Comparison of ENCODE assay signal across 33 cellular contexts in the genomic region with DNA sequence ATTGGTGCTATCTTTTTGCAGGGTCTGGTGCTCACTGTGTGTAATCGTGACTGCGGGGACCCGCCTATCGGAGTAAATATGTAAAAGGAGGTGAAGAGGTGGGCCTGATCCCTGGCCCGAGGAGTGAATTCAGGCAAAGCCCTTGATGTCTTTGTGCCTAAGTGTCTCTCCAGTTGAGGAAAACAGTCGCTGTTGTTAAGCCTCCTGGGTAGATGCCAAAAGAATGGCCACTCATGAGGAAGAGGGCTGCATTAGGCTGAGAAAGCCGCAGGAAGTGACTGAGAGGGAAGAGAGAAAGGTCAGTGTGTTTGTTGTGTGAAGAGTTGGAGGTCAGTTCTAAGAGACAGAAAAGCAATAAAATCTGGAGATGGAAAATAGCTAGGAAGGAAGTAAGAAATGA. TPM values are rescaled to one million over a fixed set of nuclear protein-coding genes. Genes with fewer than 3 reads are reported as not detected.
DNase-seq lines count a peak whose midpoint lies in the region; ATAC-seq, FAIRE-seq and TF ChIP-seq lines count a peak whose summit lies in the region.
"Had no signal": no experiment of that assay in that cellular context is flagged by ENCODE, and none has a peak within 500 bp of the region (broad histone marks: within the 10 kb centered on the region; RNA-seq: fewer than 3 reads in every experiment).

No MANE protein-coding gene starts in this region.

- H3K9me3 ChIP-seq in right lobe of liver (no peaks in the 10 kb centered on the region), HepG2 (ENCODE audit: low read length) (no peaks in the 10 kb centered on the region), HAP-1 (no peaks in the 10 kb centered on the region), transverse colon (no peaks in the 10 kb centered on the region)
- H3K9me3 ChIP-seq: adrenal gland, heart right ventricle, neutrophil, psoas muscle, testis had no signal

- no peak for TF ChIP-seq CTCF in right lobe of liver (IDR thresholded peaks at IDR 0.05)
- TF ChIP-seq CTCF in HepG2 (CRISPR knock-in tag; IDR thresholded peaks at IDR 0.05), result no peak
- TF ChIP-seq CTCF in WTC11 (IDR thresholded peaks at IDR 0.05), result no peak
- TF ChIP-seq CTCF in transverse colon (IDR thresholded peaks at IDR 0.05), result no peak

- DNase-seq in right lobe of liver (no peak), HepG2 (ENCODE audit: low spot score) (no peak), WTC11 (ENCODE audit: low spot score) (no peak), medulla oblongata (ENCODE audit: extremely low spot score) (peak; percentile 18), frontal cortex (ENCODE audit: low spot score in 2 of 2) (no peak), HAP-1 (ENCODE audit: low spot score in 2 of 2) (no peak), transverse colon (no peak)
- DNase-seq in activated CD8-positive, alpha-beta memory T cell treated with anti-CD3 and anti-CD28 coated beads for 24 hours, result no peak
- DNase-seq: activated B cell treated with CpG ODN at 0.5 μM for 24 hours; activated naive CD4-positive, alpha-beta T cell treated with Interleukin-2 at 50 U/mL for 16 hours; adrenal gland; CD4-positive, CD25-positive, alpha-beta regulatory T cell; cerebellar nuclear complex; dorsolateral prefrontal cortex; heart right ventricle; mammary epithelial cell; NCI-H1436 treated with DMSO at 0.1 percent for 48 hours; NCI-H524; psoas muscle; SIG-M5; stimulated activated CD4-positive, alpha-beta T cell treated with anti-CD3 and anti-CD28 coated beads, Interleukin-15, amount 100 ng/mL, for 24 hours; stimulated activated naive CD4-positive, alpha-beta T cell treated with Interleukin-2 at 50 U/mL for 16 hours; SW 1271; T1000; testis had no signal

- H3K36me3 Mint-ChIP-seq in WTC11, result no peaks in the 10 kb centered on the region
- H3K36me3 Mint-ChIP-seq: brain; CD4-positive, CD25-positive, alpha-beta regulatory T cell had no signal

- no peak overlapping the region for H3K4me3 Mint-ChIP-seq in WTC11
- H3K4me3 Mint-ChIP-seq: activated B cell treated with CpG ODN at 0.5 μM for 24 hours; CD4-positive, CD25-positive, alpha-beta regulatory T cell had no signal

- no peak for TF ChIP-seq POLR2A in right lobe of liver (IDR thresholded peaks at IDR 0.05)
- no peak for TF ChIP-seq POLR2A in HepG2 (IDR thresholded peaks at IDR 0.05; ENCODE audit: insufficient read depth in 1 of 2, low read depth in 2 of 2, low read length in 2 of 2)
- TF ChIP-seq POLR2A in transverse colon (IDR thresholded peaks at IDR 0.05), result no peak

- H3K27me3 Mint-ChIP-seq in WTC11 (ENCODE audit: low read depth), result no peaks in the 10 kb centered on the region; the same call in 1 of the 2 replicates
- H3K27me3 Mint-ChIP-seq: activated B cell treated with CpG ODN at 0.5 μM for 24 hours had no signal

- H3K79me2 ChIP-seq in HepG2 (ENCODE audit: insufficient read depth, low read length), result no peaks in the 10 kb centered on the region

- H3K4me1 ChIP-seq in right lobe of liver (no peaks in the 10 kb centered on the region), HepG2 (ENCODE audit: insufficient read depth, low read length) (no peaks in the 10 kb centered on the region), HAP-1 (no peaks in the 10 kb centered on the region), transverse colon (no peaks in the 10 kb centered on the region)
- H3K4me1 ChIP-seq: adrenal gland, psoas muscle, testis had no signal

- TF ChIP-seq RAD21 in HepG2 (CRISPR knock-in tag; IDR thresholded peaks at IDR 0.05), result no peak

- in situ Hi-C loops in HepG2 (cut with HindIII; ENCODE audit: extremely low pct_ligation_motif_present, low pct_unique_long_range_greater_than_20kb) (no loop called here), HAP-1 (cut with MboI; ENCODE audit: low sequenced_read_pairs) (no loop called here), transverse colon (cut with MboI; ENCODE audit: low pct_ligation_motif_present in 1 of 4, low pct_unique_long_range_greater_than_20kb in 1 of 4, low sequenced_read_pairs in 3 of 4) (no loop called here)

- no peak overlapping the region for H3K4me2 ChIP-seq in HepG2 (ENCODE audit: low read depth, low read length)

- CTCF ChIA-PET in HepG2 (lab: Yijun Ruan, JAX; ENCODE audit: low intra/inter-chr PET ratio, low total read pairs), result no interaction called here
- CTCF ChIA-PET in WTC11 (lab: Charles Lee), result interaction anchor here (0.7 kb wide), 1 partner anchor 145 kb away, joined by 4 read pairs; no protein-coding TSS in a partner anchor

- intact Hi-C loops in right lobe of liver (cut with DNase I), result loop anchor here in 1 of 2 donors (10.0 kb wide), 1 partner anchor 54 kb away; no protein-coding TSS in a partner anchor
- intact Hi-C loops in HepG2 (cut with micrococcal nuclease; ENCODE audit: unreplicated experiment), result no loop called here
- intact Hi-C loops in transverse colon (cut with DNase I; ENCODE audit: low total_unique reads), result no loop called here

- H4K20me1 ChIP-seq in HepG2 (ENCODE audit: insufficient read depth, low read length), result no peaks in the 10 kb centered on the region

- no peak overlapping the region for H3K27ac ChIP-seq in right lobe of liver
- no peak overlapping the region for H3K27ac ChIP-seq in HepG2 (ENCODE audit: extremely low read length, insufficient read depth, low read length)
- H3K27ac ChIP-seq in transverse colon, result no peak overlapping the region
- H3K27ac ChIP-seq: adrenal gland, dorsolateral prefrontal cortex, heart right ventricle, neutrophil, psoas muscle, testis had no signal

- no peaks in the 10 kb centered on the region for H3K36me3 ChIP-seq in right lobe of liver
- H3K36me3 ChIP-seq in HepG2 (replicated peaks in 1 of 2; ENCODE audit: control insufficient read depth in 1 of 2, insufficient read depth in 2 of 2, low read length in 2 of 2), result no peaks in the 10 kb centered on the region
- no peaks in the 10 kb centered on the region for H3K36me3 ChIP-seq in HAP-1 (replicated peaks)
- H3K36me3 ChIP-seq in transverse colon, result no peaks in the 10 kb centered on the region
- H3K36me3 ChIP-seq: adrenal gland, heart right ventricle, neutrophil had no signal

- no peak overlapping the region for H3K4me3 ChIP-seq in right lobe of liver
- H3K4me3 ChIP-seq in HepG2 (replicated peaks in 1 of 3; ENCODE audit: insufficient read depth in 1 of 3, low read depth in 2 of 3, low read length in 3 of 3), result no peak overlapping the region
- H3K4me3 ChIP-seq in HAP-1, result no peak overlapping the region
- no peak overlapping the region for H3K4me3 ChIP-seq in transverse colon
- H3K4me3 ChIP-seq: adrenal gland, dorsolateral prefrontal cortex, heart right ventricle, psoas muscle, testis had no signal

- POLR2A ChIA-PET in HepG2 (lab: Yijun Ruan, JAX), result no interaction called here
- POLR2A ChIA-PET in WTC11 (lab: Charles Lee), result no interaction called here

- peak overlapping the region; percentile 69 for H3K27ac Mint-ChIP-seq in WTC11
- H3K27ac Mint-ChIP-seq: activated B cell treated with CpG ODN at 0.5 μM for 24 hours; CD4-positive, CD25-positive, alpha-beta regulatory T cell had no signal

- WGBS in right lobe of liver (ENCODE audit: insufficient coverage, low coverage, low lambda C conversion rate, missing lambda C conversion rate), result 31% methylated on average over 7 of the region's 7 CpGs
- 40% methylated on average over 7 of the region's 7 CpGs for WGBS in HepG2 (ENCODE audit: low lambda C conversion rate)
- 68 to 69% methylated on average over 7 of the region's 7 CpGs for WGBS in transverse colon (ENCODE audit: low coverage in 1 of 2), 2 donors

- H3K9ac ChIP-seq in HepG2 (ENCODE audit: insufficient read depth, low read depth, low read length), result no peak overlapping the region

- H2AFZ ChIP-seq in HepG2 (ENCODE audit: low read length), result no peak overlapping the region

- TF ChIP-seq EP300 in HepG2 (IDR thresholded peaks at IDR 0.05; ENCODE audit: low read depth in 2 of 2, low read length in 2 of 2) (no peak), HepG2 (CRISPR knock-in tag; IDR thresholded peaks at IDR 0.05; ENCODE audit: borderline replicate concordance) (no peak), transverse colon (IDR thresholded peaks at IDR 0.05; ENCODE audit: low read depth) (no peak)

- H3K27me3 ChIP-seq in right lobe of liver, result no peaks in the 10 kb centered on the region
- H3K27me3 ChIP-seq in HepG2 (ENCODE audit: control insufficient read depth in 1 of 2, insufficient read depth in 2 of 2, low read length in 2 of 2), result peaks cover 1 to 24% of the 10 kb centered on the region in 2 experiments; a peak in 3 of 5 replicates
- H3K27me3 ChIP-seq in HAP-1 (ENCODE audit: low read depth), result peaks cover 6% of the 10 kb centered on the region
- H3K27me3 ChIP-seq in transverse colon, result no peaks in the 10 kb centered on the region
- H3K27me3 ChIP-seq: heart right ventricle, testis had no signal

- FAIRE-seq in HepG2 (lab: Jason Lieb, UNC), result no peak
- no peak for FAIRE-seq in frontal cortex (lab: Jason Lieb, UNC)
- FAIRE-seq: A204.1, D721Med, RCC 7860 had no signal

- ATAC-seq in right lobe of liver (peak; percentile 23 to 61 (median 44)), HepG2 (no peak), WTC11 (peak; percentile 62)
- ATAC-seq: heart right ventricle, psoas muscle had no signal

- H3K4me1 Mint-ChIP-seq in WTC11, result peaks cover 38% of the 10 kb centered on the region
- H3K4me1 Mint-ChIP-seq: CD4-positive, CD25-positive, alpha-beta regulatory T cell had no signal

- no peaks in the 10 kb centered on the region for H3K9me3 Mint-ChIP-seq in WTC11
- H3K9me3 Mint-ChIP-seq: activated B cell treated with CpG ODN at 0.5 μM for 24 hours; brain; CD4-positive, CD25-positive, alpha-beta regulatory T cell had no signal

- no TSS peak for BruUV-seq in HepG2 (replicated peaks; lab: Mats Ljungman, UMichigan)

RNA-seq across cellular contexts. Expression of a gene that starts 35.9 kb away (rescaled TPM):
- total RNA-seq in right lobe of liver, result under 1 TPM in 2 of 6 experiments, not detected in 4; 0.27 to 0.71 TPM
- total RNA-seq in HepG2 (2016; rRNA removed; fragmentation: Illumina TruSeq; extraction: Trizol), result 15.8 and 20.9 TPM in 2 replicates
- total RNA-seq in HepG2 (2016; cell fraction: cytosol; rRNA removed; fragmentation: Illumina TruSeq; extraction: Trizol; ENCODE audit: low read depth), result 4.8 and 6.0 TPM in 2 replicates
- 14.6 and 19.9 TPM in 2 replicates for total RNA-seq in HepG2 (2016; cell fraction: insoluble cytoplasmic fraction; rRNA removed; fragmentation: Illumina TruSeq; extraction: Trizol)
- 15.0 and 15.8 TPM in 2 replicates for total RNA-seq in HepG2 (2016; cell fraction: membrane; rRNA removed; fragmentation: Illumina TruSeq; extraction: Trizol)
- 22.1 and 23.7 TPM in 2 replicates for total RNA-seq in HepG2 (2016; cell fraction: nucleus; rRNA removed; fragmentation: Illumina TruSeq; extraction: Trizol)
- 12.5 and 17.5 TPM in 2 replicates for polyA plus RNA-seq in HepG2 (2011; rRNA removed)
- 8.8 and 10.8 TPM in 2 replicates for polyA plus RNA-seq in HepG2 (2011; cell fraction: cytosol; rRNA removed)
- polyA plus RNA-seq in HepG2 (2011; cell fraction: nucleus; rRNA removed), result 7.1 and 7.2 TPM in 2 replicates
- 10.5 and 11.6 TPM in 2 replicates for polyA plus RNA-seq in HepG2 (2012)
- 4.0 and 4.9 TPM in 2 replicates for polyA plus RNA-seq in HepG2 (2016; cell fraction: cytosol; fragmentation: Illumina TruSeq; extraction: Trizol; ENCODE audit: low read depth)
- polyA plus RNA-seq in HepG2 (2016; cell fraction: insoluble cytoplasmic fraction; fragmentation: Illumina TruSeq; extraction: Trizol; ENCODE audit: low read depth), result 22.2 and 24.8 TPM in 2 replicates
- polyA plus RNA-seq in HepG2 (2016; cell fraction: membrane; fragmentation: Illumina TruSeq; extraction: Trizol; ENCODE audit: low read depth), result 11.2 and 13.2 TPM in 2 replicates
- 11.5 and 12.3 TPM in 2 replicates for polyA plus RNA-seq in HepG2 (2016; cell fraction: nucleus; fragmentation: Illumina TruSeq; extraction: Trizol; ENCODE audit: insufficient read depth, low read depth)
- polyA minus RNA-seq in HepG2 (2011; rRNA and poly(A)+ RNA removed; ENCODE audit: low replicate concordance), result 0.12 and 25.9 TPM in 2 replicates
- polyA minus RNA-seq in HepG2 (2011; cell fraction: cytosol; rRNA and poly(A)+ RNA removed), result 11.4 and 11.6 TPM in 2 replicates
- 72.0 and 77.6 TPM in 2 replicates for polyA minus RNA-seq in HepG2 (2011; cell fraction: nucleus; rRNA and poly(A)+ RNA removed)
- 5.2 to 6.0 TPM (median 5.7 TPM) in 3 replicates for total RNA-seq in WTC11 (2021)
- 2.9 TPM for total RNA-seq in frontal cortex
- 100 to 1,000 TPM in 1 of 4 donors, 10 to 100 TPM in 3; 45.6 to 104 (median 76.0) TPM for total RNA-seq in transverse colon
- total RNA-seq: epithelial cell of proximal tubule, H4, HT1080 had no signal
- polyA plus RNA-seq: mammary epithelial cell had no signal
